ENCODE assay signal across 7 cellular contexts in the genomic region with DNA sequence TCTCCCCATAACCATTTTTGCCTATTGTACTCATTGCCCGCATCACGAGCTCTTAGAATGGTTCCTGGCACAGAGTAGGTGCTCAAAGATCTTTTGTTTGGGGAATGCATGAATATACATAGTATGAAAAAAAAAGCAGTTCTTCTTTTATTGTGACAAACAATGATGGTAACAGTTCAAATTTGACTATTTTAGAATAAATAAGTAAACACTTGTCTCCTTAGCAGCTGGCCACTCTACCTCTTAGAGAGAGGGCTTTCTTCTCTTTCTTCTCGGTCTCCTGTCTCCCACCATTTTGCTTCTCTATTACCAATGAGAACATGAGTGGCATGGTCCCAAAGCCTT. TPM values are rescaled to one million over a fixed set of nuclear protein-coding genes. Genes with fewer than 3 reads are reported as not detected.
DNase-seq lines count a peak whose midpoint lies in the region; ATAC-seq, FAIRE-seq and TF ChIP-seq lines count a peak whose summit lies in the region.

No MANE protein-coding gene starts in this region.

- H3K4me1 ChIP-seq in kidney (ENCODE audit: control insufficient read depth in 1 of 2, insufficient read depth in 1 of 2, low read depth in 1 of 2, low read length in 2 of 2) (peaks cover 3 to 7% of the 10 kb centered on the region in 2 donors), subcutaneous abdominal adipose tissue (ENCODE audit: control insufficient read depth in 5 of 5, insufficient read depth in 5 of 5, low read length in 5 of 5) (peaks cover 0 to 18% (median 17%) of the 10 kb centered on the region in 5 donors)

- H3K9me3 ChIP-seq in kidney (ENCODE audit: control insufficient read depth in 1 of 2, low read length in 2 of 2) (no peaks in the 10 kb centered on the region), subcutaneous abdominal adipose tissue (ENCODE audit: control insufficient read depth in 5 of 5, low read length in 5 of 5) (no peaks in the 10 kb centered on the region)

- H3K4me3 ChIP-seq in kidney (ENCODE audit: low read length in 2 of 2) (peak overlapping the region; percentile 82 to 86), subcutaneous abdominal adipose tissue (ENCODE audit: low read depth in 1 of 5, low read length in 5 of 5) (peak overlapping the region; percentile 42 to 73 (median 62))

- TF ChIP-seq CTCF in VCaP (conservative IDR thresholded peaks at IDR 0.05) (no peak), kidney (IDR thresholded peaks at IDR 0.05; ENCODE audit: borderline replicate concordance, extremely low read depth, insufficient read depth) (no peak)

- intact Hi-C loops in kidney (cut with DNase I) = no loop called here

- H3K27me3 ChIP-seq in subcutaneous abdominal adipose tissue (ENCODE audit: control insufficient read depth in 5 of 5, insufficient read depth in 4 of 5, low read length in 5 of 5) = no peaks in the 10 kb centered on the region

- ATAC-seq in GM18517 (IDR thresholded peaks at IDR 0.05; ENCODE audit: unreplicated experiment) (peak; percentile 6), HG02759 (IDR thresholded peaks at IDR 0.05; ENCODE audit: unreplicated experiment) (peak; percentile 3)

- DNase-seq in kidney (no peak), cortex of kidney (lab: John Stamatoyannopoulos, UW) (no peak), NCI-H82 (lab: John Stamatoyannopoulos, UW) (no peak)

- H3K27ac ChIP-seq in VCaP (peak overlapping the region; percentile 80; the same call in 1 of the 2 replicates), kidney (ENCODE audit: low read depth in 2 of 2, low read length in 2 of 2) (peak overlapping the region in 1 of 2 donors; percentile 23), subcutaneous abdominal adipose tissue (ENCODE audit: low read depth, low read length) (no peak overlapping the region)

- no peak for FAIRE-seq in kidney (lab: Jason Lieb, UNC)

- H3K9ac ChIP-seq in kidney (ENCODE audit: low read length in 2 of 2) = peak overlapping the region; percentile 60 to 74
- H3K9ac ChIP-seq in subcutaneous abdominal adipose tissue (ENCODE audit: low read length in 5 of 5) = peak overlapping the region in 2 of 5 donors; percentile 41 to 57

- H3K36me3 ChIP-seq in kidney (ENCODE audit: control insufficient read depth in 1 of 2, insufficient read depth in 2 of 2, low read length in 2 of 2) = no peaks in the 10 kb centered on the region
- H3K36me3 ChIP-seq in subcutaneous abdominal adipose tissue (ENCODE audit: control insufficient read depth in 5 of 5, insufficient read depth in 5 of 5, low read length in 5 of 5) = no peaks in the 10 kb centered on the region

RNA-seq across cellular contexts. Expression of a gene that starts 0.7 kb away (rescaled TPM):
- total RNA-seq in kidney = 12.4 TPM
- polyA plus RNA-seq in kidney (ENCODE audit: insufficient read depth, low read depth, low replicate concordance) = 6.0 TPM
